9 cellular contexts compared by ENCODE assay signal in the genomic region with DNA sequence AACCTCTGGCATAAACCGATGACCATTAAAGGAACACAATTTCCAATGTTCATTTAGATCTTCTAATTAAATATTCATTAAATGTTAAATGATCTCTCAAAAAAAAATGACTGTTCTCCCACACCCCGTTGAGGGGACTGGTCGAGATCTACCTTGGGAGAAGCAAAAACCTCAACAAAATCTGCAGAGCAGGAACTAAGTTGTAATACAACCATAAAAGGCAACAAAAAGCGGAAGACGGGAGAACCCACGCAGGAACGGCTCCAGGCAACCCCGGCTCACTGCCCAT. TPM values are rescaled to one million over a fixed set of nuclear protein-coding genes. Genes with fewer than 3 reads are reported as not detected.
DNase-seq lines count a peak whose midpoint lies in the region; ATAC-seq and TF ChIP-seq lines count a peak whose summit lies in the region.
"Had no signal": no experiment of that assay in that cellular context is flagged by ENCODE, and none has a peak within 500 bp of the region (broad histone marks: within the 10 kb centered on the region; RNA-seq: fewer than 3 reads in every experiment).

No MANE protein-coding gene starts in this region.

- peaks cover 0 to 29% (median 21%) of the 10 kb centered on the region in 6 donors for H3K4me1 ChIP-seq in spleen

- WGBS in adipose tissue, 3 donors = 8 to 10% (median 10%) methylated on average over 8 of the region's 8 CpGs
- WGBS in spleen, 5 donors = 5 to 10% (median 7%) methylated on average over 8 of the region's 8 CpGs

- no peak for DNase-seq in HEK293T (ENCODE audit: extremely low spot score)
- peak; percentile 65 for DNase-seq in NAMALWA (ENCODE audit: low spot score)
- no peak for DNase-seq in spleen
- DNase-seq in iPS-NIHi7 (ENCODE audit: extremely low spot score) = no peak
- DNase-seq in occipital lobe (lab: John Stamatoyannopoulos, UW) = no peak

- TF ChIP-seq POLR2A in spleen (IDR thresholded peaks at IDR 0.05) = no peak

- peaks cover 0 to 13% (median 4%) of the 10 kb centered on the region in 8 donors for H3K9me3 ChIP-seq in spleen

- peak; percentile 57 for ATAC-seq in GM18511 (IDR thresholded peaks at IDR 0.05; ENCODE audit: unreplicated experiment)

- H3K36me3 ChIP-seq in spleen = no peaks in the 10 kb centered on the region

- H3K27ac ChIP-seq in adipose tissue (ENCODE audit: low read depth, low read length) (peak overlapping the region; percentile 48), spleen (peak overlapping the region; percentile 95 to 99 (median 98))

- H3K4me3 ChIP-seq in iPS-11a (ENCODE audit: low read depth, low read length) (peak overlapping the region; percentile 66), spleen (peak overlapping the region; percentile 52 to 84 (median 66))

- no peaks in the 10 kb centered on the region for H3K27me3 ChIP-seq in spleen (replicated peaks in 1 of 7)

- POLR2A ChIA-PET in HEK293T (lab: Yijun Ruan, JAX) = interaction anchor here (1.2 to 2.7 kb wide), 2 partner anchors 9 to 203 kb away, joined by 7 to 18 read pairs; a partner anchor contains a TSS

- TF ChIP-seq CTCF in spleen (IDR thresholded peaks at IDR 0.05 in 8 of 11, conservative IDR thresholded peaks at IDR 0.05 in 3 of 11) = no peak

- intact Hi-C loops in spleen (cut with DNase I; ENCODE audit: low total_unique reads) = loop anchor here (10.0 kb wide), 1 partner anchor 201 kb away; a partner anchor contains a TSS

- CTCF ChIA-PET in HEK293T (lab: Yijun Ruan, JAX) = no interaction called here

TF ChIP-seq in HEK293T, 16 proteins besides CTCF, POLR2A, EP300 and RAD21:
- TF ChIP-seq, protein P1, sequence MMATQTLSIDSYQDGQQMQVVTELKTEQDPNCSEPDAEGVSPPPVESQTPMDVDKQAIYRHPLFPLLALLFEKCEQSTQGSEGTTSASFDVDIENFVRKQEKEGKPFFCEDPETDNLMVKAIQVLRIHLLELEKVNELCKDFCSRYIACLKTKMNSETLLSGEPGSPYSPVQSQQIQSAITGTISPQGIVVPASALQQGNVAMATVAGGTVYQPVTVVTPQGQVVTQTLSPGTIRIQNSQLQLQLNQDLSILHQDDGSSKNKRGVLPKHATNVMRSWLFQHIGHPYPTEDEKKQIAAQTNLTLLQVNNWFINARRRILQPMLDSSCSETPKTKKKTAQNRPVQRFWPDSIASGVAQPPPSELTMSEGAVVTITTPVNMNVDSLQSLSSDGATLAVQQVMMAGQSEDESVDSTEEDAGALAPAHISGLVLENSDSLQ (IDR thresholded peaks at IDR 0.05) = no peak
- TF ChIP-seq SUZ12 (IDR thresholded peaks at IDR 0.05) = no peak
- no peak for TF ChIP-seq L3MBTL2 (conservative IDR thresholded peaks at IDR 0.05)
- no peak for TF ChIP-seq FOXM1 (IDR thresholded peaks at IDR 0.05; ENCODE audit: borderline replicate concordance)
- no peak for TF ChIP-seq SP1 (IDR thresholded peaks at IDR 0.05)
- TF ChIP-seq ARNT (IDR thresholded peaks at IDR 0.05) = no peak
- 0 out of 2 replicates have a peak, but pooled peaks have one; percentile 12 for TF ChIP-seq ELF4 (IDR thresholded peaks at IDR 0.05)

RNA-seq across cellular contexts. Expression of a gene that starts 0.8 kb away (rescaled TPM):
- polyA plus RNA-seq in adipose tissue (not detected), spleen (under 1 TPM in 1 of 3 donors, not detected in 2; 0.39 TPM)
- total RNA-seq in spleen (100 to 1,000 TPM in 1 of 7 donors, 10 to 100 TPM in 2, 1 to 10 TPM in 4; 1.5 to 105 (median 8.2) TPM), occipital lobe (102 TPM)

RNA-seq across cellular contexts. Expression of a gene that starts 5.3 kb away (rescaled TPM):
- polyA plus RNA-seq in adipose tissue = 1 to 10 TPM in 2 of 3 donors, under 1 TPM in 1; 0.95 to 2.0 (median 1.8) TPM
- 1 to 10 TPM in 1 of 7 donors, under 1 TPM in 6; 0.29 to 1.5 (median 0.70) TPM for total RNA-seq in spleen
- polyA plus RNA-seq in spleen = under 1 TPM; 0.30 to 0.58 (median 0.32) TPM
- 3.3 TPM for total RNA-seq in occipital lobe

RNA-seq across cellular contexts. Expression of a gene that starts 9.1 kb away (rescaled TPM):
- polyA plus RNA-seq in adipose tissue = 10 to 100 TPM in 1 of 3 donors, 1 to 10 TPM in 2; 7.1 to 10.2 (median 8.4) TPM
- total RNA-seq in spleen = 10 to 100 TPM; 14.6 to 21.8 (median 16.2) TPM
- 10 to 100 TPM in 2 of 3 donors, 1 to 10 TPM in 1; 8.3 to 11.0 (median 10.1) TPM for polyA plus RNA-seq in spleen
- 42.9 TPM for total RNA-seq in occipital lobe

RNA-seq across cellular contexts. Expression of a gene that starts 48.6 kb away (rescaled TPM):
- polyA plus RNA-seq in adipose tissue = not detected
- under 1 TPM in 2 of 7 donors, not detected in 5; 0.19 to 0.27 TPM for total RNA-seq in spleen
- under 1 TPM in 1 of 3 donors, not detected in 2; 0.06 TPM for polyA plus RNA-seq in spleen
- 0.31 TPM for total RNA-seq in occipital lobe
- total RNA-seq: glomerular endothelial cell had no signal

RNA-seq across cellular contexts. Expression of a gene that starts 48.6 kb away (rescaled TPM):
- polyA plus RNA-seq in adipose tissue (1 to 10 TPM in 2 of 3 donors, under 1 TPM in 1; 0.92 to 7.2 (median 3.7) TPM), spleen (1 to 10 TPM; 1.9 to 4.6 (median 2.7) TPM)
- total RNA-seq in spleen (1 to 10 TPM; 1.2 to 8.9 (median 5.1) TPM), occipital lobe (8.1 TPM)
